Comparison of ENCODE assay signal across 22 cellular contexts in the genomic region with DNA sequence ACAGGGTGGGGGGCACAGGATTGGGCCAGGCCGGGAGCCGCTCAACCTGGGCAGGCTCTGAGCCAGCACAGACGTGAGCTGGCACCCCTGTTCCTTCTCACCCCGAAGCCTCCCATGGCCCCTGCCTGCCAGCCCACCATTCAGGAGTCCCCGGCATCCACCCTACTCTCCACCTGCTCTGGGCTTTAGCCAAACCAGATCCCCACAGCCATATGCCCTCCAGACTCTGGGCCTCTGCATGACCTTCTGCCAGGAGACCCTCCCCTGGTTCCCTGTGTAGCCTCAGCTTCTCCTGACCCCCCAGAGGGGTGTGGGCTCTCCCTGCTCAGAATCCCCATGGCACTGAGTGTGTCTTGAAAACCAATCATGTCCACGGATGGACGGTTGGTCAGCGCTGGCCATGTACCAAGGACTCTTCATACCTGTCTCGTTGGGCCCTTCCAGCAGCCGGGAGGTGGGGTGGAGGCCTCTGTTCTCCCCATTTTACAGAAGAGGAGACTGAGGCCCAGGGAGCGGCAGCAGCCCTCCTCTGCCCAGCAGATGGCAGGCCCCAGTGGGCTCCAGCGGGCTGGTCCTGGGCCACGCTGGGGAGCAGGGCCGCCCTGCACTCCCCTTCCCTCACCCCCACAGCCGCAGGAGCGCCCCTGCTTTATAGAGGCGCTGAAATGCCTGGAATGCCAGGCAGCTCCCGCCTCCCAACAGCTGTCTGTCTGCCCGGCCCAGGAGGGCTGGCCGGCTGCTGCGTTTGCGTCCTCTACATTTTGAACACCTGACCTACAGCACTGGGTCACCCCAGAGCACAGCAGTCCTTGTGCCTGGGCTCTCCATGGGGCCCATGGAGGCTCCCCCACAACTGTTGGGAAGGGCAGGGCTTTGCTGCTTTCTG. TPM values are rescaled to one million over a fixed set of nuclear protein-coding genes. Genes with fewer than 3 reads are reported as not detected.
A peak's percentile ranks its signal among the peaks of the same experiment; 100 is the strongest.
DNase-seq lines count a peak whose midpoint lies in the region; ATAC-seq and TF ChIP-seq lines count a peak whose summit lies in the region.
"Had no signal": no experiment of that assay in that cellular context is flagged by ENCODE, and none has a peak within 500 bp of the region (broad histone marks: within the 10 kb centered on the region; RNA-seq: fewer than 3 reads in every experiment).

No MANE protein-coding gene starts in this region.

- H3K4me2 ChIP-seq in hepatocyte (peak overlapping the region; percentile 64), osteoblast (ENCODE audit: insufficient read depth, low read length) (no peak overlapping the region)
- H3K4me2 ChIP-seq: KMS-11 had no signal

- no peaks in the 10 kb centered on the region for H3K9me2 ChIP-seq in hepatocyte (replicated peaks; ENCODE audit: insufficient read depth)

- H3K79me2 ChIP-seq in hepatocyte: no peaks in the 10 kb centered on the region
- no peaks in the 10 kb centered on the region for H3K79me2 ChIP-seq in osteoblast (ENCODE audit: insufficient read depth, low read length)

- H2AFZ ChIP-seq in hepatocyte (no peak overlapping the region), osteoblast (ENCODE audit: low read length) (no peak overlapping the region)

- H3K4me1 ChIP-seq in hepatocyte (ENCODE audit: insufficient read depth) (peaks cover 34% of the 10 kb centered on the region), osteoblast (ENCODE audit: insufficient read depth, low read length) (no peaks in the 10 kb centered on the region)

- H4K20me1 ChIP-seq in hepatocyte (ENCODE audit: insufficient read depth, poor library complexity, severe bottlenecking) (no peaks in the 10 kb centered on the region), osteoblast (ENCODE audit: insufficient read depth, low read length) (no peaks in the 10 kb centered on the region)

- H3K4me3 ChIP-seq in hepatocyte: no peak overlapping the region
- no peak overlapping the region for H3K4me3 ChIP-seq in osteoblast (ENCODE audit: insufficient read depth, low read length)
- H3K4me3 ChIP-seq: spleen had no signal

- no peak for TF ChIP-seq CTCF in hepatocyte (IDR thresholded peaks at IDR 0.05; ENCODE audit: poor library complexity)
- no peak for TF ChIP-seq CTCF in osteoblast (IDR thresholded peaks at IDR 0.05; ENCODE audit: extremely low read depth, low read depth, low read length)

- DNase-seq in COLO668 (lab: John Stamatoyannopoulos, UW; ENCODE audit: unreplicated experiment) (peak; percentile 61), RPMI8226 (peak; percentile 40), hepatocyte (ENCODE audit: low spot score) (no peak), retina (peak; percentile 14), H4 (ENCODE audit: low spot score) (no peak), osteoblast (ENCODE audit: insufficient read length, low spot score, missing footprints) (no peak)
- DNase-seq: activated CD4-positive, alpha-beta T cell treated with anti-CD3 and anti-CD28 coated beads for 48 hours; activated effector memory CD4-positive, alpha-beta T cell treated with anti-CD3 and anti-CD28 coated beads, Interleukin-2, amount 50 U/mL, for 16 hours; CD4-positive, alpha-beta T cell; DND-41; NCI-H446 treated with DMSO at 0.1 percent for 48 hours; spleen; T-cell had no signal

- H3K36me3 ChIP-seq in hepatocyte (replicated peaks; ENCODE audit: insufficient read depth, low read depth) (no peaks in the 10 kb centered on the region), osteoblast (ENCODE audit: insufficient read depth, low read length) (no peaks in the 10 kb centered on the region)
- H3K36me3 ChIP-seq: spleen had no signal

- H3K27ac ChIP-seq in hepatocyte (no peak overlapping the region), osteoblast (ENCODE audit: low read depth, low read length) (no peak overlapping the region)
- H3K27ac ChIP-seq: KMS-11, RWPE1 had no signal

- ATAC-seq in GM18858 (IDR thresholded peaks at IDR 0.05; ENCODE audit: unreplicated experiment): no peak
- ATAC-seq in HG03175 (IDR thresholded peaks at IDR 0.05; ENCODE audit: unreplicated experiment): no peak
- ATAC-seq: left colon, T-cell had no signal

- 58% methylated on average over 22 of the region's 22 CpGs for WGBS in hepatocyte (ENCODE audit: low lambda C conversion rate, missing lambda C conversion rate)

- H3K9me3 ChIP-seq in hepatocyte (ENCODE audit: low read depth) (no peaks in the 10 kb centered on the region), osteoblast (ENCODE audit: low read depth, low read length) (no peaks in the 10 kb centered on the region)
- H3K9me3 ChIP-seq: spleen had no signal

- H3K27me3 ChIP-seq in hepatocyte (no peaks in the 10 kb centered on the region), osteoblast (ENCODE audit: insufficient read depth, low read length) (peaks cover 61% of the 10 kb centered on the region)

RNA-seq across cellular contexts. Expression of a gene that starts 3.5 kb away (rescaled TPM):
- total RNA-seq in hepatocyte (not detected in 2 replicates), osteoblast (not detected in 2 replicates)
- polyA plus RNA-seq in hepatocyte: 0.91 and 1.3 TPM in 2 replicates
- total RNA-seq in H4 (2014; rRNA removed; shearing (Covaris generic)): not detected in 2 replicates
- total RNA-seq: CD4-positive, alpha-beta T cell; epithelial cell of proximal tubule; frontal cortex; left colon; osteocyte; spleen; T-cell had no signal
- polyA plus RNA-seq: adipose tissue, spleen had no signal

RNA-seq across cellular contexts. Expression of a gene that starts 6.3 kb away (rescaled TPM):
- total RNA-seq in hepatocyte (2.2 and 2.7 TPM in 2 replicates), osteoblast (under 0.01 and 0.29 TPM in 2 replicates)
- 1.5 and 2.3 TPM in 2 replicates for polyA plus RNA-seq in hepatocyte
- total RNA-seq in H4 (2014; rRNA removed; shearing (Covaris generic)): not detected in 2 replicates
- total RNA-seq: epithelial cell of proximal tubule had no signal

RNA-seq across cellular contexts. Expression of a gene that starts 49.3 kb away (rescaled TPM):
- total RNA-seq in hepatocyte (5.7 and 7.3 TPM in 2 replicates), osteoblast (25.3 TPM in 2 replicates)
- 10.6 and 14.8 TPM in 2 replicates for polyA plus RNA-seq in hepatocyte
- 4.0 and 5.1 TPM in 2 replicates for total RNA-seq in H4 (2014; rRNA removed; shearing (Covaris generic))

Comparison
In these comparisons a context has a peak if more than half of its experiments do, and no peak if none do; other contexts are left out.
1. DNase-seq: peak in COLO668 (single experiment), RPMI8226 (single experiment) and retina (single experiment); none in hepatocyte (single experiment), H4 (single experiment) and osteoblast (single experiment).